23 cellular contexts compared by ENCODE assay signal in genomic region chr12:4104722-4105244, GRCh38.
DNase-seq lines count a peak whose midpoint lies in the region; ATAC-seq, FAIRE-seq and TF ChIP-seq lines count a peak whose summit lies in the region.
"Had no signal": no experiment of that assay in that cellular context is flagged by ENCODE, and none has a peak within 500 bp of the region (broad histone marks: within the 10 kb centered on the region; RNA-seq: fewer than 3 reads in every experiment).

No MANE protein-coding gene starts in this region.

- H2BK15ac ChIP-seq in mesenchymal stem cell (ENCODE audit: low read depth, poor library complexity, severe bottlenecking) = no peak overlapping the region

- H3K79me1 ChIP-seq in mesenchymal stem cell (replicated peaks; ENCODE audit: low read length, poor library complexity, severe bottlenecking) = no peaks in the 10 kb centered on the region

- H2AK5ac ChIP-seq in mesenchymal stem cell (ENCODE audit: low read length, severe bottlenecking) = no peak overlapping the region

- H3K4me3 ChIP-seq in right atrium auricular region (no peak overlapping the region), heart left ventricle (no peak overlapping the region), left ventricle myocardium inferior (no peak overlapping the region), kidney (ENCODE audit: low read length in 2 of 2) (no peak overlapping the region), mesenchymal stem cell (ENCODE audit: insufficient read depth in 1 of 2, low read depth in 1 of 2, low read length in 2 of 2) (no peak overlapping the region)
- H3K4me3 ChIP-seq: A549; BLaER1 treated with 17β-estradiol and CSF1 and Interleukin-3, amounts not matched to agents 10 nM and 100 nM had no signal

- no peaks in the 10 kb centered on the region for H3K36me3 ChIP-seq in right atrium auricular region
- no peaks in the 10 kb centered on the region for H3K36me3 ChIP-seq in heart left ventricle
- H3K36me3 ChIP-seq in left ventricle myocardium inferior = no peaks in the 10 kb centered on the region
- H3K36me3 ChIP-seq in kidney (ENCODE audit: control insufficient read depth in 1 of 2, insufficient read depth in 2 of 2, low read length in 2 of 2) = no peaks in the 10 kb centered on the region
- H3K36me3 ChIP-seq in mesenchymal stem cell (ENCODE audit: control insufficient read depth in 1 of 2, insufficient read depth in 2 of 2, low read depth in 1 of 2, low read length in 2 of 2) = no peaks in the 10 kb centered on the region
- H3K36me3 ChIP-seq: BLaER1 treated with 17β-estradiol and CSF1 and Interleukin-3, amounts not matched to agents 10 nM and 100 nM had no signal

- H3K27me3 ChIP-seq in right atrium auricular region (no peaks in the 10 kb centered on the region), heart left ventricle (peaks cover 0 to 4% (median 0%) of the 10 kb centered on the region in 9 donors), left ventricle myocardium inferior (ENCODE audit: low read depth) (no peaks in the 10 kb centered on the region), mesenchymal stem cell (ENCODE audit: control insufficient read depth in 1 of 2, insufficient read depth in 1 of 2, low read length in 2 of 2) (peaks cover 13 to 35% of the 10 kb centered on the region in 2 experiments)

- H3K9ac ChIP-seq in kidney (ENCODE audit: low read length in 2 of 2) (no peak overlapping the region), mesenchymal stem cell (ENCODE audit: low read length) (no peak overlapping the region)
- H3K9ac ChIP-seq: BLaER1 treated with 17β-estradiol and CSF1 and Interleukin-3, amounts not matched to agents 10 nM and 100 nM had no signal

- H3K4me1 ChIP-seq in right atrium auricular region = no peaks in the 10 kb centered on the region
- H3K4me1 ChIP-seq in heart left ventricle = peaks cover 0 to 11% (median 0%) of the 10 kb centered on the region in 12 donors
- peaks cover 4% of the 10 kb centered on the region for H3K4me1 ChIP-seq in left ventricle myocardium inferior
- no peaks in the 10 kb centered on the region for H3K4me1 ChIP-seq in kidney (ENCODE audit: control insufficient read depth in 1 of 2, insufficient read depth in 1 of 2, low read depth in 1 of 2, low read length in 2 of 2)
- peaks cover 3% of the 10 kb centered on the region for H3K4me1 ChIP-seq in mesenchymal stem cell (ENCODE audit: control insufficient read depth, insufficient read depth, low read depth, low read length)
- H3K4me1 ChIP-seq: A549, Caco-2 had no signal

- H2BK5ac ChIP-seq in mesenchymal stem cell (ENCODE audit: low read depth, low read length, poor library complexity, severe bottlenecking) = no peak overlapping the region

- no peak for FAIRE-seq in kidney (lab: Jason Lieb, UNC)
- FAIRE-seq: A549, D721Med, G401.6, GM12891, GM19239 had no signal

- H3K4ac ChIP-seq in mesenchymal stem cell (ENCODE audit: low read depth in 1 of 2, low read length in 2 of 2) = no peak overlapping the region

- 46 to 64% (median 50%) methylated on average over 9 of the region's 9 CpGs for WGBS in heart left ventricle, 4 donors
- WGBS in mesenchymal stem cell = 89% methylated on average over 5 of the region's 9 CpGs

- H3K14ac ChIP-seq in mesenchymal stem cell (ENCODE audit: low read length in 2 of 2) = no peak overlapping the region

- no peak overlapping the region for H2BK12ac ChIP-seq in mesenchymal stem cell (ENCODE audit: low read length in 2 of 2)

- H3K18ac ChIP-seq in mesenchymal stem cell (ENCODE audit: low read depth in 1 of 2, low read length in 2 of 2) = no peak overlapping the region

- H2BK120ac ChIP-seq in mesenchymal stem cell (ENCODE audit: low read depth, low read length) = no peak overlapping the region

- H4K91ac ChIP-seq in mesenchymal stem cell (ENCODE audit: low read length) = no peak overlapping the region

- intact Hi-C loops in Right ventricle myocardium inferior (cut with DNase I) (loop anchor here (5.0 kb wide), 1 partner anchor 148 kb away; no protein-coding TSS in a partner anchor), heart left ventricle (cut with DNase I) (loop anchor here in 5 of 10 donors (5.0 to 10.0 kb wide), 3 partner anchors 107 to 220 kb away; no protein-coding TSS in a partner anchor), left cardiac atrium (cut with DNase I) (no loop called here), left ventricle myocardium inferior (cut with micrococcal nuclease) (loop anchor here (5.0 kb wide), 1 partner anchor 173 kb away; no protein-coding TSS in a partner anchor), kidney (cut with DNase I) (no loop called here)

- no peak for DNase-seq in Right ventricle myocardium inferior (ENCODE audit: missing footprints)
- DNase-seq in right atrium auricular region (ENCODE audit: low spot score) = no peak
- DNase-seq in heart left ventricle = no peak
- no peak for DNase-seq in left cardiac atrium
- no peak for DNase-seq in left ventricle myocardium inferior
- DNase-seq in kidney = peak; percentile 26
- DNase-seq in mesenchymal stem cell = no peak
- DNase-seq: AML-193; Caco-2; Calu3; CD4-positive, alpha-beta T cell; CD8-positive, alpha-beta T cell; DMS79 treated with DMSO at 0.1 percent for 48 hours; GF-D8 had no signal

- H4K8ac ChIP-seq in mesenchymal stem cell (ENCODE audit: low read length) = no peak overlapping the region

- TF ChIP-seq POLR2A in heart left ventricle (IDR thresholded peaks at IDR 0.05) = no peak

- no peaks in the 10 kb centered on the region for H3K9me3 ChIP-seq in right atrium auricular region
- H3K9me3 ChIP-seq in heart left ventricle = no peaks in the 10 kb centered on the region
- H3K9me3 ChIP-seq in left ventricle myocardium inferior (replicated peaks) = no peaks in the 10 kb centered on the region
- no peaks in the 10 kb centered on the region for H3K9me3 ChIP-seq in kidney (ENCODE audit: control insufficient read depth in 1 of 2, low read length in 2 of 2)
- H3K9me3 ChIP-seq in mesenchymal stem cell (ENCODE audit: control insufficient read depth, low read length) = no peaks in the 10 kb centered on the region
- H3K9me3 ChIP-seq: A549, Caco-2 had no signal

- no peak overlapping the region for H3K4me2 ChIP-seq in mesenchymal stem cell (ENCODE audit: low read length, poor library complexity, severe bottlenecking)
- H3K4me2 ChIP-seq: A549; BLaER1 treated with 17β-estradiol and CSF1 and Interleukin-3, amounts not matched to agents 10 nM and 100 nM had no signal

- H3K27ac ChIP-seq in right atrium auricular region = no peak overlapping the region
- peak overlapping the region in 6 of 12 donors; percentile 13 to 66 (median 46) for H3K27ac ChIP-seq in heart left ventricle
- H3K27ac ChIP-seq in left ventricle myocardium inferior (replicated peaks) = peak overlapping the region; percentile 51
- H3K27ac ChIP-seq in kidney (ENCODE audit: low read depth in 2 of 2, low read length in 2 of 2) = no peak overlapping the region
- no peak overlapping the region for H3K27ac ChIP-seq in mesenchymal stem cell (ENCODE audit: low read length, poor library complexity, severe bottlenecking)
- H3K27ac ChIP-seq: 22Rv1; A549; BLaER1 treated with 17β-estradiol and CSF1 and Interleukin-3, amounts not matched to agents 10 nM and 100 nM; C4-2B had no signal

- H3K23ac ChIP-seq in mesenchymal stem cell (ENCODE audit: low read length in 2 of 2) = no peak overlapping the region

- ATAC-seq in Right ventricle myocardium inferior (peak; percentile 28), heart left ventricle (peak; percentile 46 to 82 (median 68)), left cardiac atrium (no peak), GM21423 (IDR thresholded peaks at IDR 0.05; ENCODE audit: unreplicated experiment) (no peak)
- ATAC-seq: A549; CD8-positive, alpha-beta T cell had no signal

- TF ChIP-seq CTCF in right atrium auricular region (IDR thresholded peaks at IDR 0.05) (no peak), heart left ventricle (IDR thresholded peaks at IDR 0.05) (no peak), left ventricle myocardium inferior (IDR thresholded peaks at IDR 0.05; ENCODE audit: borderline replicate concordance) (no peak), kidney (IDR thresholded peaks at IDR 0.05; ENCODE audit: borderline replicate concordance, extremely low read depth, insufficient read depth) (no peak)

- no peak overlapping the region for H2AFZ ChIP-seq in mesenchymal stem cell (ENCODE audit: low read depth, low read length)

Comparison
In these comparisons a context has a peak if more than half of its experiments do, and no peak if none do; other contexts are left out.
1. ATAC-seq: peak in Right ventricle myocardium inferior (single experiment) and heart left ventricle (4 of 4); none in left cardiac atrium (0 of 2) and GM21423 (single experiment).
2. intact Hi-C loops: an anchor here in Right ventricle myocardium inferior (5.0 kb wide) and left ventricle myocardium inferior (5.0 kb wide); none called in left cardiac atrium and kidney.